ENCODE assay signal across 2 cellular contexts in the genomic region with DNA sequence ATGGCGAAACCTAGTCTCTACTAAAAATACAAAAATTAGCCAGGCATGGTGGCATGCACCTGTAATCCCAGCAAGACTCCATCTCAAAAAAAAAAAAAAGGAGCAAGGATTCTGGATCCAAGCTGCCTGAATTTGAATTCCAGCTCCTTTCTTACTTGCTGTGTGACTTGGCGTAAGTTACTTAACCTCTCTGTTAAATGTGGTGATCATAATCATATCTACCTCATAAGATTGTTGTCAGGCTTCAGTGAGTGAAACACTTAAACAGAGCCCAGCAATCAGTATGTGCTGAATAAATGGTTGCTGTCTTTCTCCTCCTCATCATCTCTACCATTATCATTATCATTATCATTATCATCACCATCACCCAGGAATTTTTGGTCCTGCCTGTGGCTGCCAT.
TF ChIP-seq lines count a peak whose summit lies in the region.

No MANE protein-coding gene starts in this region.

TF ChIP-seq in HEK293, 187 proteins besides CTCF, POLR2A, EP300 and RAD21:
- TF ChIP-seq ZNF791 (tag by site-specific recombination; IDR thresholded peaks at IDR 0.05) (no peak), TCF7L2 (IDR thresholded peaks at IDR 0.05; ENCODE audit: borderline replicate concordance, low read depth, low read length) (no peak), ZNF530 (tag by site-specific recombination; IDR thresholded peaks at IDR 0.05; ENCODE audit: low read depth) (no peak), ZNF768 (tag by site-specific recombination; IDR thresholded peaks at IDR 0.05) (peak; percentile 67; the same call in 1 of the 2 replicates)

TF ChIP-seq in K562, 482 proteins besides CTCF, POLR2A, EP300 and RAD21:
- TF ChIP-seq HCFC1 (IDR thresholded peaks at IDR 0.05; ENCODE audit: low read depth, low read length) = no peak
- peak; percentile 51 for TF ChIP-seq ZFP36 (IDR thresholded peaks at IDR 0.05; ENCODE audit: low read depth, low read length, partially characterized antibody)
- TF ChIP-seq KLF13 (tag; IDR thresholded peaks at IDR 0.05; ENCODE audit: borderline replicate concordance, low read depth) = no peak
- TF ChIP-seq NR1H2 (CRISPR knock-in tag; IDR thresholded peaks at IDR 0.05) = no peak
- TF ChIP-seq L3MBTL2 (IDR thresholded peaks at IDR 0.05) = no peak
- TF ChIP-seq, protein P1, sequence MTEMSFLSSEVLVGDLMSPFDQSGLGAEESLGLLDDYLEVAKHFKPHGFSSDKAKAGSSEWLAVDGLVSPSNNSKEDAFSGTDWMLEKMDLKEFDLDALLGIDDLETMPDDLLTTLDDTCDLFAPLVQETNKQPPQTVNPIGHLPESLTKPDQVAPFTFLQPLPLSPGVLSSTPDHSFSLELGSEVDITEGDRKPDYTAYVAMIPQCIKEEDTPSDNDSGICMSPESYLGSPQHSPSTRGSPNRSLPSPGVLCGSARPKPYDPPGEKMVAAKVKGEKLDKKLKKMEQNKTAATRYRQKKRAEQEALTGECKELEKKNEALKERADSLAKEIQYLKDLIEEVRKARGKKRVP (CRISPR knock-in tag; IDR thresholded peaks at IDR 0.05) = no peak
- no peak for TF ChIP-seq NEUROD1 (IDR thresholded peaks at IDR 0.05; ENCODE audit: borderline replicate concordance, low read depth, low read length, partially characterized antibody)
- TF ChIP-seq, protein P2, sequence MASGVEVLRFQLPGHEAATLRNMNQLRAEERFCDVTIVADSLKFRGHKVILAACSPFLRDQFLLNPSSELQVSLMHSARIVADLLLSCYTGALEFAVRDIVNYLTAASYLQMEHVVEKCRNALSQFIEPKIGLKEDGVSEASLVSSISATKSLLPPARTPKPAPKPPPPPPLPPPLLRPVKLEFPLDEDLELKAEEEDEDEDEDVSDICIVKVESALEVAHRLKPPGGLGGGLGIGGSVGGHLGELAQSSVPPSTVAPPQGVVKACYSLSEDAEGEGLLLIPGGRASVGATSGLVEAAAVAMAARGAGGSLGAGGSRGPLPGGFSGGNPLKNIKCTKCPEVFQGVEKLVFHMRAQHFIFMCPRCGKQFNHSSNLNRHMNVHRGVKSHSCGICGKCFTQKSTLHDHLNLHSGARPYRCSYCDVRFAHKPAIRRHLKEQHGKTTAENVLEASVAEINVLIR (CRISPR knock-in tag; IDR thresholded peaks at IDR 0.05) = no peak
- peak; percentile 75 for TF ChIP-seq RBM25 (IDR thresholded peaks at IDR 0.05; ENCODE audit: low read depth, low read length, severe bottlenecking)
- no peak for TF ChIP-seq TBP (optimal IDR thresholded peaks at IDR 0.05; ENCODE audit: low read depth, low read length)
- no peak for TF ChIP-seq MLX (CRISPR knock-in tag; conservative IDR thresholded peaks at IDR 0.05)
- peak; percentile 36; the same call in 1 of the 2 replicates for TF ChIP-seq SMARCA5 (IDR thresholded peaks at IDR 0.05)
- peak; percentile 75; the same call in 1 of the 2 replicates for TF ChIP-seq BCOR (IDR thresholded peaks at IDR 0.05)
